In the genomic region with DNA sequence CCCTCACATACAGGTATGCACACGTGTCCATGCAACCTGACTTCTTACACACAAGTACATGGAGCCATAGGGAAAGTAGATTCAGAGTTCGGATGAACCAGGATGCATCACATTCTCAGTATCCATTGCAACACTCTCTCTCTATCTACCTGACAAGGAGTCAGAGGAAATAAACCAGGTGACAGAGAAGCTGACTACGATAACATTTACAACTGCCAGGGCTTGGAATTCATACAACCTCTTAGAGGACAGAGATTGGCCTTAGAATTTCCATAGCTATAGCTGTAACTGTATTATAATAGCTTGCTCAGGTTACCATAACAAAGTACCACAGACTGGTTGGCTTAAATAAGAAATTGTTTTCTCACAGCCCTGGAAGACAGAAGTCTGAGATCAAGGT, we compare ENCODE assay signal across 28 cellular contexts.
"Had no signal": no experiment of that assay in that cellular context is flagged by ENCODE, and none has a peak within 500 bp of the region (broad histone marks: within the 10 kb centered on the region; RNA-seq: fewer than 3 reads in every experiment).

No MANE protein-coding gene starts in this region.

- FAIRE-seq: TTC549 had no signal

- H3K36me3 Mint-ChIP-seq: activated naive CD4-positive, alpha-beta T cell treated with anti-CD3 and anti-CD28 coated beads, Interleukin-2, amount 10 ng/mL, durations not matched to agents 7 days and 5 days; activated naive CD8-positive, alpha-beta T cell treated with anti-CD3 and anti-CD28 coated beads, Interleukin-2, amount 10 ng/mL, durations not matched to agents 7 days and 5 days had no signal

- H3K27me3 Mint-ChIP-seq: activated CD4-positive, alpha-beta T cell treated with anti-CD3 and anti-CD28 coated beads for 36 hours; activated naive CD4-positive, alpha-beta T cell treated with anti-CD3 and anti-CD28 coated beads, Interleukin-2, amount 10 ng/mL, durations not matched to agents 7 days and 5 days had no signal

- H3K4me3 ChIP-seq: adrenal gland, MG63, Peyer's patch had no signal

- H3K9ac ChIP-seq: KMS-11 had no signal

- H3K27ac ChIP-seq: adrenal gland, KMS-11, Peyer's patch, RWPE1 had no signal

- DNase-seq: activated CD4-positive, alpha-beta memory T cell treated with anti-CD3 and anti-CD28 coated beads, Interleukin-2, amount 10 ng/mL, durations not matched to agents 7 days and 5 days; activated CD4-positive, alpha-beta T cell treated with anti-CD3 and anti-CD28 coated beads for 36 hours; activated CD4-positive, alpha-beta T cell treated with anti-CD3 and anti-CD28 coated beads, Interleukin-2, amount 50 U/mL, for 1 hour; activated gamma-delta T cell treated with Interleukin-2 at 50 U/mL for 16 hours; activated naive CD4-positive, alpha-beta T cell treated with anti-CD3 and anti-CD28 coated beads, Interleukin-2, amount 10 ng/mL, durations not matched to agents 7 days and 5 days; activated naive CD8-positive, alpha-beta T cell treated with anti-CD3 and anti-CD28 coated beads, Interleukin-2, amount 10 ng/mL, durations not matched to agents 7 days and 5 days; activated T-cell treated with anti-CD3 and anti-CD28 coated beads, Interleukin-2, amount 50 U/mL, for 72 hours; adrenal gland; anterior cingulate cortex; caudate nucleus; MG63; MV-4-11; NCI-H1092 treated with DMSO at 0.1 percent for 48 hours; NCI-H1417 treated with DMSO at 0.1 percent for 48 hours; NCI-H1694; NCI-H2029; NCI-H2107; NCI-H2171 treated with DMSO at 0.1 percent for 48 hours; NCI-H226; NCI-H526 treated with DMSO at 0.1 percent for 48 hours; Peyer's patch; SHP77 treated with DMSO at 0.1 percent for 48 hours; T-helper 2 cell; T1000 had no signal

- H3K4me2 ChIP-seq: KMS-11 had no signal

- H3K27me3 ChIP-seq: adrenal gland, MG63, Peyer's patch had no signal

- H3K4me1 ChIP-seq: Peyer's patch had no signal

- H3K4me1 Mint-ChIP-seq: activated CD4-positive, alpha-beta memory T cell treated with anti-CD3 and anti-CD28 coated beads, Interleukin-2, amount 10 ng/mL, durations not matched to agents 7 days and 5 days; activated CD4-positive, alpha-beta T cell treated with anti-CD3 and anti-CD28 coated beads for 36 hours; activated naive CD4-positive, alpha-beta T cell treated with anti-CD3 and anti-CD28 coated beads, Interleukin-2, amount 10 ng/mL, durations not matched to agents 7 days and 5 days; activated naive CD8-positive, alpha-beta T cell treated with anti-CD3 and anti-CD28 coated beads, Interleukin-2, amount 10 ng/mL, durations not matched to agents 7 days and 5 days had no signal

- H3K9me3 ChIP-seq: adrenal gland, MG63, Peyer's patch had no signal

- H3K36me3 ChIP-seq: adrenal gland, MG63, Peyer's patch had no signal

- ATAC-seq: activated CD4-positive, alpha-beta T cell treated with anti-CD3 and anti-CD28 coated beads for 36 hours; activated T-cell treated with anti-CD3 and anti-CD28 coated beads, Interleukin-2, amount 50 U/mL, for 72 hours had no signal

- H3K27ac Mint-ChIP-seq: activated CD4-positive, alpha-beta memory T cell treated with anti-CD3 and anti-CD28 coated beads, Interleukin-2, amount 10 ng/mL, durations not matched to agents 7 days and 5 days; activated CD4-positive, alpha-beta T cell treated with anti-CD3 and anti-CD28 coated beads for 36 hours; activated naive CD4-positive, alpha-beta T cell treated with anti-CD3 and anti-CD28 coated beads, Interleukin-2, amount 10 ng/mL, durations not matched to agents 7 days and 5 days; activated naive CD8-positive, alpha-beta T cell treated with anti-CD3 and anti-CD28 coated beads, Interleukin-2, amount 10 ng/mL, durations not matched to agents 7 days and 5 days; activated T-cell treated with anti-CD3 and anti-CD28 coated beads, Interleukin-2, amount 50 U/mL, for 72 hours; activated T-helper 2 cell treated with anti-CD3 and anti-CD28 coated beads, Interferon-gamma antibody, Interleukin-2, Interleukin-4, amounts not matched to agents 10 μg/mL and 5 μg/mL and 100 μg/mL, durations not matched to agents 14 hours and 24 hours and 36 hours had no signal

- H3K9me3 Mint-ChIP-seq: activated CD4-positive, alpha-beta memory T cell treated with anti-CD3 and anti-CD28 coated beads, Interleukin-2, amount 10 ng/mL, durations not matched to agents 7 days and 5 days; activated naive CD4-positive, alpha-beta T cell treated with anti-CD3 and anti-CD28 coated beads, Interleukin-2, amount 10 ng/mL, durations not matched to agents 7 days and 5 days; activated naive CD8-positive, alpha-beta T cell treated with anti-CD3 and anti-CD28 coated beads, Interleukin-2, amount 10 ng/mL, durations not matched to agents 7 days and 5 days; activated T-cell treated with anti-CD3 and anti-CD28 coated beads, Interleukin-2, amount 50 U/mL, for 72 hours; activated T-helper 2 cell treated with anti-CD3 and anti-CD28 coated beads, Interferon-gamma antibody, Interleukin-2, Interleukin-4, amounts not matched to agents 10 μg/mL and 5 μg/mL and 100 μg/mL, durations not matched to agents 14 hours and 24 hours and 36 hours had no signal

- H3K4me3 Mint-ChIP-seq: activated CD4-positive, alpha-beta memory T cell treated with anti-CD3 and anti-CD28 coated beads, Interleukin-2, amount 10 ng/mL, durations not matched to agents 7 days and 5 days; activated CD4-positive, alpha-beta T cell treated with anti-CD3 and anti-CD28 coated beads for 36 hours; activated naive CD4-positive, alpha-beta T cell treated with anti-CD3 and anti-CD28 coated beads, Interleukin-2, amount 10 ng/mL, durations not matched to agents 7 days and 5 days; activated naive CD8-positive, alpha-beta T cell treated with anti-CD3 and anti-CD28 coated beads, Interleukin-2, amount 10 ng/mL, durations not matched to agents 7 days and 5 days; activated T-cell treated with anti-CD3 and anti-CD28 coated beads, Interleukin-2, amount 50 U/mL, for 72 hours had no signal
